In the genomic region with DNA sequence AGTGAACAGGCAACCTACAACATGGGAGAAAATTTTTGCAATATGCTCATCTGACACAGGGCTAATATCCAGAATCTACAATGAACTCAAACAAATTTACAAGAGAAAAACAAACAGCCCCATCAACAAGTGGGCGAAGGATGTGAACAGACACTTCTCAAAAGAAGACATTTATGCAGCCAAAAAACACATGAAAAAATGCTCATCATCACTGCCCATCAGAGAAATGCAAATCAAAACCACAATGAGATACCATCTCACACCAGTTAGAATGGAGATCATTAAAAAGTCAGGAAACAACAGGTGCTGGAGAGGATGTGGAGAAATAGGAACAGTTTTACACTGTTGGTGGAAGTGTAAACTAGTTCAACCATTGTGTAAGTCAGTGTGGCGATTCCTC, we compare ENCODE assay signal across 1 cellular context.
TF ChIP-seq lines count a peak whose summit lies in the region.
"Not testable (repeated sequence)": the region's sequence is repeated elsewhere in the genome, so short reads cannot be mapped to it uniquely, and the experiment has no call there.

No MANE protein-coding gene starts in this region.

- POLR2A ChIA-PET in HEK293 (lab: Yijun Ruan, JAX), result not testable (repeated sequence)

- not testable (repeated sequence) for H3K4me3 ChIP-seq in HEK293 (ENCODE audit: low read depth, low read length)

- TF ChIP-seq CTCF in HEK293 (tag by site-specific recombination; IDR thresholded peaks at IDR 0.05), result not testable (repeated sequence)

- H3K9me3 ChIP-seq in HEK293 (ENCODE audit: control insufficient read depth, insufficient read depth, low read depth, low read length), result not testable (repeated sequence)

- not testable (repeated sequence) for H3K36me3 ChIP-seq in HEK293 (ENCODE audit: control insufficient read depth in 2 of 2, insufficient read depth in 1 of 2, low read length in 2 of 2)

- H3K4me1 ChIP-seq in HEK293 (ENCODE audit: control insufficient read depth, insufficient read depth, low read length), result not testable (repeated sequence)

- CTCF ChIA-PET in HEK293 (lab: Yijun Ruan, JAX), result not testable (repeated sequence)

- not testable (repeated sequence) for H3K27ac ChIP-seq in HEK293 (ENCODE audit: extremely low read depth, low read depth, low read length)

TF ChIP-seq in HEK293, 187 proteins besides CTCF, POLR2A, EP300 and RAD21:
- TF ChIP-seq SCRT2 (tag by site-specific recombination; IDR thresholded peaks at IDR 0.05) (peak; percentile 76), SCRT1 (tag by site-specific recombination; IDR thresholded peaks at IDR 0.05; ENCODE audit: borderline replicate concordance) (peak; percentile 61)
